Comparison of ENCODE assay signal across 8 cellular contexts in the genomic region with DNA sequence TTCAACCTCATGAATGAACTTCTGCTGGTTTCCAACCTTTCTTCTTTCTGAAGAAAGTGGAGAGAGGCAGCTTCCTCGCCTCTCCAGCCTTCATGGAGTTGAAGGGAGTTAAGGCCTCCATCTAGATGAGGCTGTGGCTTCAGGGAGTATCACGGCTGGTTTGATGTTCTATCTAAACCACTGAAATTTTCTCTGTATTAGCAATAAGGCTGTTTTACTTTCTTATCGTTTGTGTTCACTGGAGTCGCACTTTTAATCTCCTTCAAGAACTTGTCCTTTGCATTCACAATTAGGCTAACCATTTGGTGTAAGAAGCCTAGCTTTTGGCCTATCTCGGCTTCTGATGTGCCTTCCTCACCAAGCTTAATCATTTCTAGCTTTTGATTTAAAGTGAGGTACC.
"Had no signal": no experiment of that assay in that cellular context is flagged by ENCODE, and none has a peak within 500 bp of the region (broad histone marks: within the 10 kb centered on the region; RNA-seq: fewer than 3 reads in every experiment).

No MANE protein-coding gene starts in this region.

- H3K36me3 Mint-ChIP-seq: IgD-negative memory B cell had no signal

- ATAC-seq: HepG2 had no signal

- H3K4me3 Mint-ChIP-seq: H9, IgD-negative memory B cell had no signal

- H3K27me3 Mint-ChIP-seq: IgD-negative memory B cell had no signal

- FAIRE-seq: H54, HepG2 had no signal

- H3K4me1 Mint-ChIP-seq: IgD-negative memory B cell had no signal

- DNase-seq: GOT3, H9, HCEC 1CT, KBM-7 had no signal

- H3K27ac Mint-ChIP-seq: IgD-negative memory B cell had no signal

- H3K27ac ChIP-seq: HL-60 had no signal
